In genomic region chr13:22499919-22500318, GRCh38 we compare ENCODE assay signal across 29 cellular contexts.
"Had no signal": no experiment of that assay in that cellular context is flagged by ENCODE, and none has a peak within 500 bp of the region (broad histone marks: within the 10 kb centered on the region; RNA-seq: fewer than 3 reads in every experiment).

No MANE protein-coding gene starts in this region.

- DNase-seq: activated CD4-positive, alpha-beta memory T cell treated with anti-CD3 and anti-CD28 coated beads for 36 hours; activated CD4-positive, alpha-beta T cell treated with anti-CD3 and anti-CD28 coated beads, Interleukin-2, amount 10 ng/mL, durations not matched to agents 24 days and 14 days; activated CD4-positive, CD25-positive, alpha-beta regulatory T cell treated with anti-CD3 and anti-CD28 coated beads, Interleukin-2, amount 50 U/mL, for 72 hours; activated CD8-positive, alpha-beta memory T cell treated with anti-CD3 and anti-CD28 coated beads, Interleukin-2, amount 50 U/mL, for 4 hours; activated effector memory CD4-positive, alpha-beta T cell treated with anti-CD3 and anti-CD28 coated beads, Interleukin-2, amount 50 U/mL, for 16 hours; activated naive CD4-positive, alpha-beta T cell treated with anti-CD3 and anti-CD28 coated beads for 36 hours; activated naive CD8-positive, alpha-beta T cell treated with anti-CD3 and anti-CD28 coated beads for 36 hours; activated T-cell treated with anti-CD3 and anti-CD28 coated beads, Interleukin-2, amount 50 U/mL, for 1 hour; adrenal gland; body of pancreas; caudate nucleus; endodermal cell; foreskin fibroblast; heart left ventricle; hypothalamus; immature natural killer cell; kidney; mesendoderm; nephron progenitor cell; ovary; retina; stimulated activated CD4-positive, alpha-beta T cell treated with anti-CD3 and anti-CD28 coated beads, Interleukin-15, amount 100 ng/mL, for 24 hours; stimulated activated naive CD4-positive, alpha-beta T cell treated with Interleukin-2 at 50 U/mL for 16 hours; T-helper 2 cell; transverse colon had no signal

- H3K4me1 Mint-ChIP-seq: activated CD4-positive, alpha-beta T cell treated with anti-CD3 and anti-CD28 coated beads, Interleukin-2, amount 10 ng/mL, durations not matched to agents 24 days and 14 days; activated naive CD8-positive, alpha-beta T cell treated with anti-CD3 and anti-CD28 coated beads for 36 hours; immature natural killer cell had no signal

- H3K4me3 Mint-ChIP-seq: activated CD4-positive, alpha-beta memory T cell treated with anti-CD3 and anti-CD28 coated beads for 36 hours; activated CD4-positive, alpha-beta T cell treated with anti-CD3 and anti-CD28 coated beads, Interleukin-2, amount 10 ng/mL, durations not matched to agents 24 days and 14 days; activated naive CD4-positive, alpha-beta T cell treated with anti-CD3 and anti-CD28 coated beads for 36 hours; activated naive CD8-positive, alpha-beta T cell treated with anti-CD3 and anti-CD28 coated beads for 36 hours; activated T-helper 1 cell treated with anti-CD3 and anti-CD28 coated beads, Interleukin-12 subunit alpha, Interleukin-12 subunit beta, Interleukin-2, Interleukin-4 antibody, amounts not matched to agents 30 ng/mL and 10 ng/mL and 1 ng/mL, durations not matched to agents 14 hours and 24 hours and 36 hours; endodermal cell; immature natural killer cell; nephron progenitor cell had no signal

- H3K9me3 Mint-ChIP-seq: activated CD4-positive, alpha-beta memory T cell treated with anti-CD3 and anti-CD28 coated beads for 36 hours; activated naive CD4-positive, alpha-beta T cell treated with anti-CD3 and anti-CD28 coated beads for 36 hours; activated naive CD8-positive, alpha-beta T cell treated with anti-CD3 and anti-CD28 coated beads for 36 hours; endodermal cell; nephron progenitor cell had no signal

- H3K4me3 ChIP-seq: adrenal gland, body of pancreas, heart left ventricle, lung, ovary, transverse colon had no signal

- H3K27ac ChIP-seq: adrenal gland, body of pancreas, heart left ventricle, neutrophil, ovary, transverse colon had no signal

- H3K27ac Mint-ChIP-seq: activated CD4-positive, alpha-beta memory T cell treated with anti-CD3 and anti-CD28 coated beads for 36 hours; activated CD4-positive, alpha-beta T cell treated with anti-CD3 and anti-CD28 coated beads, Interleukin-2, amount 10 ng/mL, durations not matched to agents 24 days and 14 days; activated naive CD4-positive, alpha-beta T cell treated with anti-CD3 and anti-CD28 coated beads for 36 hours; activated naive CD8-positive, alpha-beta T cell treated with anti-CD3 and anti-CD28 coated beads for 36 hours; activated T-helper 1 cell treated with anti-CD3 and anti-CD28 coated beads, Interleukin-12 subunit alpha, Interleukin-12 subunit beta, Interleukin-2, Interleukin-4 antibody, amounts not matched to agents 30 ng/mL and 10 ng/mL and 1 ng/mL, durations not matched to agents 14 hours and 24 hours and 36 hours; endodermal cell; immature natural killer cell; nephron progenitor cell; progenitor cell of endocrine pancreas had no signal

- H3K27me3 Mint-ChIP-seq: activated CD4-positive, alpha-beta T cell treated with anti-CD3 and anti-CD28 coated beads, Interleukin-2, amount 10 ng/mL, durations not matched to agents 24 days and 14 days; activated naive CD8-positive, alpha-beta T cell treated with anti-CD3 and anti-CD28 coated beads for 36 hours; progenitor cell of endocrine pancreas had no signal

- H3K36me3 Mint-ChIP-seq: activated CD4-positive, alpha-beta memory T cell treated with anti-CD3 and anti-CD28 coated beads for 36 hours; activated naive CD8-positive, alpha-beta T cell treated with anti-CD3 and anti-CD28 coated beads for 36 hours; immature natural killer cell had no signal

- H3K36me3 ChIP-seq: adrenal gland, heart left ventricle, neutrophil, ovary, transverse colon had no signal

- H3K4me1 ChIP-seq: body of pancreas, transverse colon had no signal

- H3K9me3 ChIP-seq: adrenal gland, body of pancreas, heart left ventricle, neutrophil, ovary, transverse colon had no signal

- H3K27me3 ChIP-seq: adrenal gland, body of pancreas, heart left ventricle, neutrophil, ovary, transverse colon had no signal
